Comparison of ENCODE assay signal across 4 cellular contexts in genomic region chrX:49987651-49988050, GRCh38.
"Had no signal": no experiment of that assay in that cellular context is flagged by ENCODE, and none has a peak within 500 bp of the region (broad histone marks: within the 10 kb centered on the region; RNA-seq: fewer than 3 reads in every experiment).

No MANE protein-coding gene starts in this region.

- H3K9me3 Mint-ChIP-seq: GM23338 had no signal

- ATAC-seq: GM23338 had no signal

- DNase-seq: H9, HCEC 1CT, IMR-90 had no signal

- H3K27ac Mint-ChIP-seq: GM23338, H9 had no signal

- H3K4me3 Mint-ChIP-seq: GM23338, H9 had no signal

- H3K4me3 ChIP-seq: GM23338 had no signal
